13 cellular contexts compared by ENCODE assay signal in genomic region chr15:51348688-51349087, GRCh38. TPM values are rescaled to one million over a fixed set of nuclear protein-coding genes. Genes with fewer than 3 reads are reported as not detected.
A peak's percentile ranks its signal among the peaks of the same experiment; 100 is the strongest.
DNase-seq lines count a peak whose midpoint lies in the region; ATAC-seq and TF ChIP-seq lines count a peak whose summit lies in the region.
"Had no signal": no experiment of that assay in that cellular context is flagged by ENCODE, and none has a peak within 500 bp of the region (broad histone marks: within the 10 kb centered on the region; RNA-seq: fewer than 3 reads in every experiment).

No MANE protein-coding gene starts in this region.

- no peak for TF ChIP-seq CTCF in heart left ventricle (IDR thresholded peaks at IDR 0.05)
- no peak for TF ChIP-seq CTCF in PC-3 (conservative IDR thresholded peaks at IDR 0.05; ENCODE audit: low read depth, low read length)
- no peak for TF ChIP-seq CTCF in vagina (IDR thresholded peaks at IDR 0.05)

- H3K27ac ChIP-seq in heart left ventricle (peak overlapping the region in 9 of 12 donors; percentile 18 to 90 (median 52)), PC-3 (ENCODE audit: low read length) (no peak overlapping the region), vagina (peak overlapping the region; percentile 69)

- no peaks in the 10 kb centered on the region for H3K9me2 ChIP-seq in PC-3 (replicated peaks; ENCODE audit: low read length)

- WGBS in heart left ventricle, 4 donors: 32 to 54% (median 49%) methylated on average over 5 of the region's 5 CpGs

- H3K9ac ChIP-seq in PC-3 (ENCODE audit: low read length): no peak overlapping the region

- H3K36me3 ChIP-seq in heart left ventricle (no peaks in the 10 kb centered on the region), PC-3 (ENCODE audit: low read depth, low read length) (no peaks in the 10 kb centered on the region), vagina (no peaks in the 10 kb centered on the region)

- H3K9me3 ChIP-seq in heart left ventricle: no peaks in the 10 kb centered on the region
- H3K9me3 ChIP-seq in PC-3 (ENCODE audit: low read length): no peaks in the 10 kb centered on the region
- no peaks in the 10 kb centered on the region for H3K9me3 ChIP-seq in vagina

- no peak for TF ChIP-seq POLR2A in heart left ventricle (IDR thresholded peaks at IDR 0.05)
- no peak for TF ChIP-seq POLR2A in vagina (IDR thresholded peaks at IDR 0.05)

- no peaks in the 10 kb centered on the region for H3K27me3 ChIP-seq in heart left ventricle
- no peaks in the 10 kb centered on the region for H3K27me3 ChIP-seq in PC-3 (ENCODE audit: low read length)
- no peaks in the 10 kb centered on the region for H3K27me3 ChIP-seq in vagina

- CTCF ChIA-PET in PC-3 (lab: Charles Lee): interaction anchor here (0.6 kb wide), 1 partner anchor 50 kb away, joined by 5 read pairs; no protein-coding TSS in a partner anchor

- peaks cover 0 to 53% (median 20%) of the 10 kb centered on the region in 12 donors for H3K4me1 ChIP-seq in heart left ventricle
- no peaks in the 10 kb centered on the region; the same call in none of the 2 replicates for H3K4me1 ChIP-seq in PC-3 (ENCODE audit: insufficient read depth, low read length)
- H3K4me1 ChIP-seq in vagina: peaks cover 7% of the 10 kb centered on the region

- H3K4me2 ChIP-seq in PC-3 (ENCODE audit: low read length): peak overlapping the region; percentile 1; the same call in 1 of the 2 replicates

- no peaks in the 10 kb centered on the region for H4K20me1 ChIP-seq in PC-3 (ENCODE audit: low read length)

- POLR2A ChIA-PET in PC-3 (lab: Charles Lee; ENCODE audit: unreplicated experiment): no interaction called here

- no TSS peak for BruUV-seq in PC-3 (replicated peaks; lab: Mats Ljungman, UMichigan)

- DNase-seq in heart left ventricle: no peak
- no peak for DNase-seq in cardiac septum (ENCODE audit: low spot score)
- DNase-seq in PC-3: no peak
- no peak for DNase-seq in vagina (ENCODE audit: extremely low spot score in 2 of 2)
- DNase-seq in NCI-H1048 (lab: John Stamatoyannopoulos, UW): no peak
- DNase-seq: activated CD4-positive, alpha-beta T cell treated with anti-CD3 and anti-CD28 coated beads for 1 hour; small intestine had no signal

- peak overlapping the region; percentile 27; the same call in 1 of the 2 replicates for H2AFZ ChIP-seq in PC-3 (ENCODE audit: low read length)

- no peaks in the 10 kb centered on the region for H3K79me2 ChIP-seq in PC-3 (ENCODE audit: low read length)

- no peak overlapping the region for H3K4me3 ChIP-seq in heart left ventricle
- H3K4me3 ChIP-seq in PC-3 (ENCODE audit: low read length): no peak overlapping the region
- H3K4me3 ChIP-seq in vagina: no peak overlapping the region

- no peaks in the 10 kb centered on the region for H3F3A ChIP-seq in PC-3 (ENCODE audit: low read length, unreplicated experiment)

- intact Hi-C loops in heart left ventricle (cut with DNase I): no loop called here
- intact Hi-C loops in cardiac septum (cut with DNase I): no loop called here
- intact Hi-C loops in PC-3 (cut with micrococcal nuclease): no loop called here
- intact Hi-C loops in vagina (cut with DNase I): no loop called here

- no peak for ATAC-seq in heart left ventricle
- peak; percentile 96 for ATAC-seq in HG02885 (IDR thresholded peaks at IDR 0.05; ENCODE audit: poor library complexity, unreplicated experiment)
- no peak for ATAC-seq in PC-3
- no peak for ATAC-seq in HG02840 (IDR thresholded peaks at IDR 0.05; ENCODE audit: low FRiP score, unreplicated experiment)
- ATAC-seq in activated CD4-positive, CD25-positive, alpha-beta regulatory T cell treated with anti-CD3 and anti-CD28 coated beads, Interleukin-2, amount 50 U/mL, for 24 hours: no peak

RNA-seq across cellular contexts. Expression of gene GLDN, which starts 7.2 kb away (rescaled TPM):
- total RNA-seq in heart left ventricle: 10 to 100 TPM in 7 of 9 donors, 1 to 10 TPM in 2; 7.2 to 15.3 (median 10.4) TPM
- polyA plus RNA-seq in heart left ventricle: 1 to 10 TPM; 1.1 to 2.9 TPM
- total RNA-seq in cardiac septum: 20.6 TPM
- total RNA-seq in PC-3 (2014; rRNA removed): 0.15 TPM in 1 of 2 replicates, not detected in the other
- 5.9 TPM for total RNA-seq in vagina

RNA-seq across cellular contexts. Expression of gene CYP19A1, which starts 10.3 kb away (rescaled TPM):
- total RNA-seq in heart left ventricle (1 to 10 TPM in 4 of 9 donors, under 1 TPM in 5; 0.21 to 5.4 (median 0.83) TPM), cardiac septum (0.40 TPM), PC-3 (2014; rRNA removed) (not detected in 2 replicates), vagina (8.8 TPM)
- polyA plus RNA-seq in heart left ventricle: under 1 TPM; 0.15 to 0.43 TPM
- total RNA-seq: chondrocyte had no signal
- polyA plus RNA-seq: AG04450, keratinocyte had no signal
